23 cellular contexts compared by ENCODE assay signal in the genomic region with DNA sequence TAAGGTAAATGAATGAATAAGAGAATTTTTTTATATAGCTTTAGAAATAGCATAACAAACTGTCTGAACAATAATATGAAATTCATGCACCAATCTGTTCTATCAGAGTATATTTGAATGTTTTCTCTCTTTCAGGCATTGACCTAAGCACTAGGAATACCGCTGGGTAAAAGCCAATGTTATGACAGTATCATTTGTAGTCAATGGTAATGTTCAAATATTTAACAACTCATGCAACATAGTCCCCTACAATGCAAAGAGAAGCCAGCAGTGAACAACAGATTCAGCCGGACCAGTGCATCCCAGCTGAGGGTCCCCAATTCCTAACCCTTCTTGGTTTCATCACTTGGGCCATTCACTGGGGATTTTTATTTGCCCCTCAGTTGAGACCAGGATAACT.
"Had no signal": no experiment of that assay in that cellular context is flagged by ENCODE, and none has a peak within 500 bp of the region (broad histone marks: within the 10 kb centered on the region; RNA-seq: fewer than 3 reads in every experiment).

No MANE protein-coding gene starts in this region.

- H3K4me3 ChIP-seq: MG63, SJSA1, SK-N-MC had no signal

- H3K27ac ChIP-seq: SJSA1, SK-N-MC had no signal

- H3K36me3 ChIP-seq: MG63, SJSA1 had no signal

- H3K9me3 ChIP-seq: MG63, SJSA1 had no signal

- ATAC-seq: HepG2 had no signal

- H3K27me3 ChIP-seq: MG63, SJSA1 had no signal

- DNase-seq: IMR-90, Karpas-422, KG1, MG63, NCI-H1092, NCI-H1105 treated with DMSO at 0.1 percent for 48 hours, NCI-H1417 treated with DMSO at 0.1 percent for 48 hours, NCI-H146, NCI-H1694 treated with DMSO at 0.1 percent for 48 hours, NCI-H1930, NCI-H2107, NCI-H2227 treated with DMSO at 0.1 percent for 48 hours, NCI-H446, NCI-H510A, NCI-H524 treated with DMSO at 0.1 percent for 48 hours, NCI-H82, Right ventricle myocardium superior, RPMI8226, SIG-M5 had no signal

- H3K4me1 ChIP-seq: SJSA1 had no signal

- FAIRE-seq: HepG2, RCC 7860 had no signal
